ENCODE assay signal across 28 cellular contexts in the genomic region with DNA sequence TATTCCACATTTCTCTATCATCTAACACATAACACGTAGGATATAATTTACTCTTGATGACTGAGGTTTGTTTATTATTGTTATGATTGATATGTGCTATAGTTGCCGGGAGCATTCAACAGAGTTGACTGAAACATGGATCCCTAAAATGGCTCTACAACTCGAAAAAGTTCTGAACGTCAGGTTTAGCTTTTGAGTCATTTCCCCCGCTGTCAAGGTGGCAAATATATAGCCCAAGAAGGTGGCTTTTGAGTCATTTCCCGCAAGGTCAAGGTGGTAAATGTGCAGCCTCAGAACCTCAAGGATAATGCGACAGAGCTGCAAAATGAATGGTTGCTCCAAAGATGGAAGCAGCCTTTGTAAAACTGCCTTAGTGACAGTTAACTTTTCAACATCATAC.
DNase-seq lines count a peak whose midpoint lies in the region; ATAC-seq, FAIRE-seq and TF ChIP-seq lines count a peak whose summit lies in the region.
"Had no signal": no experiment of that assay in that cellular context is flagged by ENCODE, and none has a peak within 500 bp of the region (broad histone marks: within the 10 kb centered on the region; RNA-seq: fewer than 3 reads in every experiment).

No MANE protein-coding gene starts in this region.

- H3K36me3 Mint-ChIP-seq in activated naive CD4-positive, alpha-beta T cell treated with anti-CD3 and anti-CD28 coated beads for 36 hours (ENCODE audit: low read depth), result no peaks in the 10 kb centered on the region
- peaks cover 16% of the 10 kb centered on the region for H3K36me3 Mint-ChIP-seq in central memory CD8-positive, alpha-beta T cell (ENCODE audit: insufficient read depth)
- H3K36me3 Mint-ChIP-seq: activated naive CD4-positive, alpha-beta T cell treated with anti-CD3 and anti-CD28 coated beads, Interleukin-2, amount 50 U/mL, for 24 hours; naive B cell had no signal

- H3K27ac Mint-ChIP-seq in activated naive CD4-positive, alpha-beta T cell treated with anti-CD3 and anti-CD28 coated beads for 36 hours, result no peak overlapping the region
- peak overlapping the region; percentile 46 for H3K27ac Mint-ChIP-seq in central memory CD8-positive, alpha-beta T cell (ENCODE audit: low read depth)
- H3K27ac Mint-ChIP-seq: activated naive CD4-positive, alpha-beta T cell treated with anti-CD3 and anti-CD28 coated beads, Interleukin-2, amount 50 U/mL, for 24 hours; dendritic cell treated with granulocyte-macrophage colony-stimulating factor and Interleukin-4, amounts not matched to agents 40 ng/mL and 50 ng/mL, for 4 days; naive B cell; stimulated activated naive B cell treated with anti-CD40 and anti-IgM and Interleukin-4, amounts not matched to agents 10 μg/mL and 1 μg/mL and 100 μg/mL, for 72 hours had no signal

- no peak for TF ChIP-seq CTCF in GM12864 (IDR thresholded peaks at IDR 0.05; ENCODE audit: low read depth, low read length, missing control alignments)

- intact Hi-C loops in activated naive CD4-positive, alpha-beta T cell treated with anti-CD3 and anti-CD28 coated beads for 36 hours (cut with micrococcal nuclease), result no loop called here
- intact Hi-C loops in head of caudate nucleus (cut with DNase I), result no loop called here

- peak; percentile 25 for ATAC-seq in HG03442 (IDR thresholded peaks at IDR 0.05; ENCODE audit: unreplicated experiment)
- no peak for ATAC-seq in central memory CD8-positive, alpha-beta T cell (replicated peaks; ENCODE audit: extremely low read depth, poor library complexity, severe bottlenecking)
- ATAC-seq: gastroesophageal sphincter; left ventricle myocardium superior; stimulated activated naive B cell treated with anti-CD40 and anti-IgM and Interleukin-4, amounts not matched to agents 10 μg/mL and 1 μg/mL and 100 μg/mL, for 72 hours had no signal

- no peaks in the 10 kb centered on the region for H3K9me3 Mint-ChIP-seq in activated naive CD4-positive, alpha-beta T cell treated with anti-CD3 and anti-CD28 coated beads for 36 hours
- H3K9me3 Mint-ChIP-seq in central memory CD8-positive, alpha-beta T cell, result peaks cover 7% of the 10 kb centered on the region
- H3K9me3 Mint-ChIP-seq: dendritic cell treated with granulocyte-macrophage colony-stimulating factor and Interleukin-4, amounts not matched to agents 40 ng/mL and 50 ng/mL, for 4 days; naive B cell; stimulated activated naive B cell treated with anti-CD40 and anti-IgM and Interleukin-4, amounts not matched to agents 10 μg/mL and 1 μg/mL and 100 μg/mL, for 72 hours had no signal

- no peak for FAIRE-seq in H54 (lab: Jason Lieb, UNC)
- FAIRE-seq: endometrium had no signal

- peaks cover 30% of the 10 kb centered on the region for H3K4me1 Mint-ChIP-seq in activated naive CD4-positive, alpha-beta T cell treated with anti-CD3 and anti-CD28 coated beads for 36 hours (ENCODE audit: low read depth)
- peaks cover 45% of the 10 kb centered on the region for H3K4me1 Mint-ChIP-seq in central memory CD8-positive, alpha-beta T cell

- H3K27me3 Mint-ChIP-seq in activated naive CD4-positive, alpha-beta T cell treated with anti-CD3 and anti-CD28 coated beads for 36 hours (ENCODE audit: low read depth), result peaks cover 15% of the 10 kb centered on the region
- no peaks in the 10 kb centered on the region for H3K27me3 Mint-ChIP-seq in central memory CD8-positive, alpha-beta T cell
- H3K27me3 Mint-ChIP-seq: dendritic cell treated with granulocyte-macrophage colony-stimulating factor and Interleukin-4, amounts not matched to agents 40 ng/mL and 50 ng/mL, for 4 days; naive B cell; stimulated activated naive B cell treated with anti-CD40 and anti-IgM and Interleukin-4, amounts not matched to agents 10 μg/mL and 1 μg/mL and 100 μg/mL, for 72 hours had no signal

- TF ChIP-seq POLR2A in H54 (IDR thresholded peaks at IDR 0.05; ENCODE audit: low read depth, low read length), result no peak

- CTCF ChIA-PET in activated naive CD4-positive, alpha-beta T cell treated with anti-CD3 and anti-CD28 coated beads for 36 hours (lab: Charles Lee), result no interaction called here

- H3K4me3 ChIP-seq in GM12864 (ENCODE audit: low read depth, low read length), result no peak overlapping the region
- H3K4me3 ChIP-seq: ascending aorta; BLaER1 treated with 17β-estradiol and CSF1 and Interleukin-3, amounts not matched to agents 10 nM and 100 nM; gastroesophageal sphincter; thyroid gland had no signal

- peak; percentile 29 for DNase-seq in activated naive CD4-positive, alpha-beta T cell treated with Interleukin-2 at 50 U/mL for 16 hours
- DNase-seq in activated naive CD4-positive, alpha-beta T cell treated with anti-CD3 and anti-CD28 coated beads for 36 hours, result no peak
- peak; percentile 37 for DNase-seq in GM12864 (ENCODE audit: low read depth)
- no peak for DNase-seq in central memory CD8-positive, alpha-beta T cell (ENCODE audit: low spot score in 2 of 2)
- no peak for DNase-seq in head of caudate nucleus
- no peak for DNase-seq in H54 (ENCODE audit: insufficient read length, low spot score)
- DNase-seq: activated CD4-positive, CD25-positive, alpha-beta regulatory T cell; caudate nucleus; GOT3; Kasumi-1; left ventricle myocardium superior; naive B cell; NCI-H1694 treated with DMSO at 0.1 percent for 48 hours; NCI-H2171; NCI-H524; occipital lobe; SIG-M5; stimulated activated CD4-positive, alpha-beta T cell treated with anti-CD3 and anti-CD28 coated beads, Interleukin-2, amount 100 ng/mL, for 24 hours; stimulated activated naive B cell treated with anti-CD40 and anti-IgM and Interleukin-4, amounts not matched to agents 10 μg/mL and 1 μg/mL and 100 μg/mL, for 72 hours; SW 1271; thyroid gland had no signal

- H3K4me3 Mint-ChIP-seq in activated naive CD4-positive, alpha-beta T cell treated with anti-CD3 and anti-CD28 coated beads for 36 hours, result no peak overlapping the region
- H3K4me3 Mint-ChIP-seq in central memory CD8-positive, alpha-beta T cell, result no peak overlapping the region
- H3K4me3 Mint-ChIP-seq: activated naive CD4-positive, alpha-beta T cell treated with anti-CD3 and anti-CD28 coated beads, Interleukin-2, amount 50 U/mL, for 24 hours; dendritic cell treated with granulocyte-macrophage colony-stimulating factor and Interleukin-4, amounts not matched to agents 40 ng/mL and 50 ng/mL, for 4 days; naive B cell; stimulated activated naive B cell treated with anti-CD40 and anti-IgM and Interleukin-4, amounts not matched to agents 10 μg/mL and 1 μg/mL and 100 μg/mL, for 72 hours had no signal

Comparison
In these comparisons a context has a peak if more than half of its experiments do, and no peak if none do; other contexts are left out.
1. DNase-seq: peak in activated naive CD4-positive, alpha-beta T cell treated with Interleukin-2 at 50 U/mL for 16 hours (single experiment) and GM12864 (single experiment); none in activated naive CD4-positive, alpha-beta T cell treated with anti-CD3 and anti-CD28 coated beads for 36 hours (single experiment), central memory CD8-positive, alpha-beta T cell (0 of 2), head of caudate nucleus (0 of 42) and H54 (single experiment).